In genomic region chr5:138339086-138339456, GRCh38 we compare ENCODE assay signal across 7 cellular contexts. TPM values are rescaled to one million over a fixed set of nuclear protein-coding genes. Genes with fewer than 3 reads are reported as not detected.
DNase-seq lines count a peak whose midpoint lies in the region; ATAC-seq and TF ChIP-seq lines count a peak whose summit lies in the region.

No MANE protein-coding gene starts in this region.

- no peak for TF ChIP-seq RAD21 in HCT116 (IDR thresholded peaks at IDR 0.05; ENCODE audit: low read depth)

- peak overlapping the region; percentile 80 for H3K9ac ChIP-seq in HCT116 (ENCODE audit: low read length)

- no peaks in the 10 kb centered on the region for H3K9me3 ChIP-seq in HCT116 (ENCODE audit: control insufficient read depth in 1 of 2, insufficient read depth in 1 of 2, low read depth in 1 of 2, low read length in 2 of 2)
- H3K9me3 ChIP-seq in WERI-Rb-1 (ENCODE audit: severe bottlenecking), result no peaks in the 10 kb centered on the region
- no peaks in the 10 kb centered on the region for H3K9me3 ChIP-seq in gastrocnemius medialis

- BruUV-seq in HCT116 (replicated peaks; lab: Mats Ljungman, UMichigan), result TSS peak; percentile 56

- H3K27ac ChIP-seq in HCT116 (ENCODE audit: low read depth, low read length) (peak overlapping the region; percentile 85; the same call in 1 of the 2 replicates), WERI-Rb-1 (peak overlapping the region; percentile 100), gastrocnemius medialis (peak overlapping the region; percentile 89 to 98 (median 94))

- H2AFZ ChIP-seq in HCT116 (ENCODE audit: low read depth, low read length, poor library complexity, severe bottlenecking), result no peak overlapping the region

- peak overlapping the region; percentile 88 for H3K4me2 ChIP-seq in HCT116 (ENCODE audit: low read length)

- in situ Hi-C loops in gastrocnemius medialis (cut with MboI; ENCODE audit: low sequenced_read_pairs in 4 of 4), result loop anchor here in 1 of 4 donors (10.0 kb wide), 1 partner anchor 124 kb away; the partner anchor contains the start of gene CDC23

- intact Hi-C loops in HCT116 (cut with micrococcal nuclease), result no loop called here
- intact Hi-C loops in gastrocnemius medialis (cut with DNase I; ENCODE audit: low total_unique reads), result loop anchor here (2.0 to 10.0 kb wide), 4 partner anchors 14 to 714 kb away; partner anchors contain the start of genes CDC23, FAM13B and KDM3B

- no peaks in the 10 kb centered on the region for H3K27me3 ChIP-seq in HCT116 (ENCODE audit: insufficient read depth, low read length)
- no peaks in the 10 kb centered on the region for H3K27me3 ChIP-seq in WERI-Rb-1 (ENCODE audit: insufficient read depth, low read depth, severe bottlenecking)
- H3K27me3 ChIP-seq in gastrocnemius medialis, result no peaks in the 10 kb centered on the region

- ATAC-seq in HCT116 (no peak), gastrocnemius medialis (no peak), HG02852 (IDR thresholded peaks at IDR 0.05; ENCODE audit: unreplicated experiment) (no peak), GM18498 (IDR thresholded peaks at IDR 0.05; ENCODE audit: unreplicated experiment) (no peak)

- CTCF ChIA-PET in HCT116 (lab: Charles Lee), result interaction anchor here (5.1 kb wide), 1 partner anchor 13 kb away, joined by 40 read pairs; the partner anchor contains the start of gene KDM3B

- peaks cover 16 to 19% of the 10 kb centered on the region in 2 experiments for H3K36me3 ChIP-seq in HCT116 (ENCODE audit: control insufficient read depth in 1 of 2, insufficient read depth in 2 of 2, low read length in 2 of 2)
- peaks cover 38% of the 10 kb centered on the region for H3K36me3 ChIP-seq in WERI-Rb-1
- peaks cover 0 to 26% of the 10 kb centered on the region in 2 donors for H3K36me3 ChIP-seq in gastrocnemius medialis

- no peaks in the 10 kb centered on the region for H4K20me1 ChIP-seq in HCT116 (ENCODE audit: insufficient read depth)

- POLR2A ChIA-PET in HCT116 (lab: Charles Lee), result interaction anchor here (1.4 to 6.5 kb wide), 3 partner anchors 8 to 13 kb away, joined by 7 to 59 read pairs (median 9); partner anchors contain the start of gene KDM3B

- TF ChIP-seq POLR2A in HCT116 (IDR thresholded peaks at IDR 0.05; ENCODE audit: borderline replicate concordance, extremely low read depth, insufficient read depth, insufficient read length) (no peak), gastrocnemius medialis (IDR thresholded peaks at IDR 0.05) (no peak)

- RAD21 ChIA-PET in HCT116 (lab: Charles Lee; ENCODE audit: low non-redundant PET in 1 of 2, low total read pairs in 2 of 2, uncharacterized antibody in 2 of 2, unreplicated experiment in 2 of 2), result no interaction called here

- H3K4me3 ChIP-seq in HCT116 (replicated peaks in 1 of 2; ENCODE audit: low read depth in 1 of 2, low read length in 2 of 2) (peak overlapping the region; percentile 67 to 74), WERI-Rb-1 (ENCODE audit: low read depth, low read length) (peak overlapping the region; percentile 78), gastrocnemius medialis (peak overlapping the region; percentile 75 to 95 (median 93))

- peaks cover 0 to 28% of the 10 kb centered on the region in 2 experiments; a peak in 2 of 4 replicates for H3K4me1 ChIP-seq in HCT116 (ENCODE audit: control insufficient read depth in 1 of 2, insufficient read depth in 2 of 2, low read length in 2 of 2)
- peaks cover 24 to 35% of the 10 kb centered on the region in 2 donors for H3K4me1 ChIP-seq in gastrocnemius medialis

- TF ChIP-seq CTCF in HCT116 (IDR thresholded peaks at IDR 0.05 in 2 of 3, conservative IDR thresholded peaks at IDR 0.05 in 1 of 3; ENCODE audit: borderline replicate concordance in 1 of 3, insufficient read depth in 1 of 3, low read depth in 2 of 3, low read length in 2 of 3) (no peak), WERI-Rb-1 (IDR thresholded peaks at IDR 0.05; ENCODE audit: low read depth, low read length) (no peak), gastrocnemius medialis (IDR thresholded peaks at IDR 0.05 in 4 of 5, conservative IDR thresholded peaks at IDR 0.05 in 1 of 5) (no peak)

- DNase-seq in HCT116 (ENCODE audit: low read depth, low spot score) (no peak), WERI-Rb-1 (no peak), glomerular visceral epithelial cell (ENCODE audit: extremely low spot score) (peak; percentile 9), gastrocnemius medialis (no peak)
- no peak for DNase-seq in stimulated activated naive CD4-positive, alpha-beta T cell treated with Interleukin-2 at 50 U/mL for 16 hours (lab: John Stamatoyannopoulos, UW)

- no peaks in the 10 kb centered on the region for H3K9me2 ChIP-seq in HCT116 (ENCODE audit: insufficient read depth)

- peaks cover 40% of the 10 kb centered on the region for H3K79me2 ChIP-seq in HCT116 (ENCODE audit: insufficient read depth, low read length)

TF ChIP-seq in HCT116, 20 proteins besides CTCF, POLR2A, EP300 and RAD21:
- no peak for TF ChIP-seq TCF7L2 (IDR thresholded peaks at IDR 0.05; ENCODE audit: borderline replicate concordance, extremely low read depth, insufficient read depth, insufficient read length)
- no peak for TF ChIP-seq ATF3 (IDR thresholded peaks at IDR 0.05)
- TF ChIP-seq CEBPB (IDR thresholded peaks at IDR 0.05; ENCODE audit: low read depth), result no peak
- no peak for TF ChIP-seq SIN3A (IDR thresholded peaks at IDR 0.05; ENCODE audit: low read depth)
- no peak for TF ChIP-seq REST (IDR thresholded peaks at IDR 0.05; ENCODE audit: low read depth)
- no peak for TF ChIP-seq POLR2AphosphoS5 (IDR thresholded peaks at IDR 0.05; ENCODE audit: low read depth, low read length)
- no peak for TF ChIP-seq FOSL1 (IDR thresholded peaks at IDR 0.05; ENCODE audit: low read depth)
- TF ChIP-seq EGR1 (IDR thresholded peaks at IDR 0.05; ENCODE audit: low read depth), result no peak
TF ChIP-seq in HCT116: peak in this region for 0.

RNA-seq across cellular contexts. Expression of gene FAM53C, which starts 1.0 kb away (rescaled TPM):
- total RNA-seq in HCT116 (2021; ENCODE audit: unreplicated experiment), result 36.4 TPM
- polyA plus RNA-seq in HCT116 (2012), result 22.3 and 25.1 TPM in 2 replicates
- total RNA-seq in gastrocnemius medialis, result 10 to 100 TPM; 35.7 to 74.7 (median 41.0) TPM

RNA-seq across cellular contexts. Expression of gene CDC25C, which starts 7.5 kb away (rescaled TPM):
- total RNA-seq in HCT116 (2021; ENCODE audit: unreplicated experiment), result 19.3 TPM
- 19.5 and 24.7 TPM in 2 replicates for polyA plus RNA-seq in HCT116 (2012)
- total RNA-seq in gastrocnemius medialis, result not detected

RNA-seq across cellular contexts. Expression of gene KDM3B, which starts 13.4 kb away (rescaled TPM):
- total RNA-seq in HCT116 (2021; ENCODE audit: unreplicated experiment) (65.1 TPM), gastrocnemius medialis (100 to 1,000 TPM in 1 of 4 donors, 10 to 100 TPM in 3; 49.4 to 100 (median 74.2) TPM)
- 33.8 and 41.9 TPM in 2 replicates for polyA plus RNA-seq in HCT116 (2012)

Comparison
In these comparisons a context has a peak if more than half of its experiments do, and no peak if none do; other contexts are left out.
1. RNA of gene CDC25C, which starts 7.5 kb away (total RNA-seq): 19.3 TPM in HCT116 (single experiment); not detected in gastrocnemius medialis; every median in the first group is over 10 times any median in the second.
2. Peak in every context shown above with its lines, with median percentiles within 50 percentile points of each other: H3K27ac ChIP-seq and H3K4me3 ChIP-seq.